8 cellular contexts compared by ENCODE assay signal in the genomic region with DNA sequence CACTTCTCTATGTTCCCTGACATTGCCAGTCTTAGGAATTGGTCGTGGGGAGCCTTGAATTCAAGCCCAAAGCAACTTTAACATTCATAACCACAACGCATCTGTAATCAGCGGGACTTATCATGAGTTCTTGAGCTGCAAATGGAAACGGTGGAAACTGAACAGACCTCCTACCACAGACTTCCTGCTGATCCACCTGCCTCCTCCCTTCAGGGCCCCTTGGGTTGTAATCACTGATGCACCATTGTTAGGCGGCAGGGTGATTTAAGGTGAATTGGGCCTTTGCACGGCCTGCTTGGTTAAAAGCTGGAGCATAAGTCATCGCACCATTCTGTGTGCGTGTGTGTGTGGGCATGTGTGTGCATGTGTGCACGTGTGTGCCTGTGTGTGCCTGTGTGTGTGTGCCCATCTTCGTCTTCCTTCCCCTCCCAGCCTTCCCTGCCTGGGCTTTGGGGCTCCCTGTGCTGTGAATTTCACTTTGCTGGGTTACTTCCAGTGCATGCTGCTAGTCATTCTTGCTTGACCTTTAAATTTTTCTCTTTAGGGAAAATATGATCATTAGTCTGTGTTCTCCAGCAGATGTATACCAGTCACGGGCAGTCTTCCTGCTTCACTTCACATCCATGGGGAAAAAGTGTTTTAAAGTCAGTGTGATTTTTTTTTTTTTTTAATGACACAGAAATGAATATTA. TPM values are rescaled to one million over a fixed set of nuclear protein-coding genes. Genes with fewer than 3 reads are reported as not detected.
DNase-seq lines count a peak whose midpoint lies in the region; ATAC-seq and TF ChIP-seq lines count a peak whose summit lies in the region.
"Had no signal": no experiment of that assay in that cellular context is flagged by ENCODE, and none has a peak within 500 bp of the region (broad histone marks: within the 10 kb centered on the region; RNA-seq: fewer than 3 reads in every experiment).

No MANE protein-coding gene starts in this region.

- H2AK5ac ChIP-seq in H9 (ENCODE audit: insufficient read length, low read length) = no peak overlapping the region

- intact Hi-C loops in activated naive CD4-positive, alpha-beta T cell treated with anti-CD3 and anti-CD28 coated beads for 36 hours (cut with micrococcal nuclease) = loop anchor here (1.0 to 5.0 kb wide), 3 partner anchors 13 to 63 kb away; no protein-coding TSS in a partner anchor

- no peak overlapping the region for H3K18ac ChIP-seq in H9 (ENCODE audit: insufficient read length, low read depth, low read length)

- no peak overlapping the region for H3T11ph ChIP-seq in H9 (ENCODE audit: low read length)

- DNase-seq in H9 (no peak), GM19238 (ENCODE audit: insufficient read length, low spot score) (no peak)
- DNase-seq in activated naive CD4-positive, alpha-beta T cell treated with anti-CD3 and anti-CD28 coated beads for 36 hours = peak; percentile 77
- peak; percentile 45 for DNase-seq in stimulated activated CD4-positive, alpha-beta T cell treated with anti-CD3 and anti-CD28 coated beads, Interleukin-4, amount 100 ng/mL, for 24 hours
- DNase-seq: MM.1S had no signal

- H3K36me3 Mint-ChIP-seq in H9 (ENCODE audit: insufficient read depth in 1 of 3, low read depth in 3 of 3) = peaks cover 0 to 2% (median 0%) of the 10 kb centered on the region in 3 experiments; a peak in 1 of 7 replicates
- H3K36me3 Mint-ChIP-seq in T-helper 1 cell treated with Interleukin-12 subunit alpha and Interleukin-12 subunit beta and Interleukin-4 antibody, amounts not matched to agents 30 μg/mL and 1 μg/mL, for 36 hours (ENCODE audit: low read depth) = peaks cover 56% of the 10 kb centered on the region
- peaks cover 15% of the 10 kb centered on the region for H3K36me3 Mint-ChIP-seq in activated naive CD4-positive, alpha-beta T cell treated with anti-CD3 and anti-CD28 coated beads for 36 hours (ENCODE audit: low read depth)

- no peaks in the 10 kb centered on the region for H4K20me1 ChIP-seq in H9 (ENCODE audit: control insufficient read depth, insufficient read depth, insufficient read length)

- H3K9me3 Mint-ChIP-seq in H9 = no peaks in the 10 kb centered on the region
- no peaks in the 10 kb centered on the region for H3K9me3 Mint-ChIP-seq in T-helper 1 cell treated with Interleukin-12 subunit alpha and Interleukin-12 subunit beta and Interleukin-4 antibody, amounts not matched to agents 30 μg/mL and 1 μg/mL, for 36 hours
- no peaks in the 10 kb centered on the region for H3K9me3 Mint-ChIP-seq in activated naive CD4-positive, alpha-beta T cell treated with anti-CD3 and anti-CD28 coated beads for 36 hours

- H3K27me3 ChIP-seq in H9 (ENCODE audit: insufficient read depth, low read length) = no peaks in the 10 kb centered on the region

- no peak overlapping the region for H3K4ac ChIP-seq in H9 (ENCODE audit: low read depth, low read length)

- no peak overlapping the region for H2AFZ ChIP-seq in H9 (ENCODE audit: low read length)

- no peak overlapping the region for H4K5ac ChIP-seq in H9 (ENCODE audit: insufficient read length, low read depth, low read length)

- no peaks in the 10 kb centered on the region for H3K27me3 Mint-ChIP-seq in H9 (ENCODE audit: low read depth)
- no peaks in the 10 kb centered on the region for H3K27me3 Mint-ChIP-seq in T-helper 1 cell treated with Interleukin-12 subunit alpha and Interleukin-12 subunit beta and Interleukin-4 antibody, amounts not matched to agents 30 μg/mL and 1 μg/mL, for 36 hours (ENCODE audit: low read depth)
- H3K27me3 Mint-ChIP-seq in activated naive CD4-positive, alpha-beta T cell treated with anti-CD3 and anti-CD28 coated beads for 36 hours (ENCODE audit: low read depth) = no peaks in the 10 kb centered on the region

- H2BK120ac ChIP-seq in H9 (ENCODE audit: low read depth, low read length, poor library complexity, severe bottlenecking) = no peak overlapping the region

- no peak overlapping the region; a peak in 2 of 5 replicates for H3K4me3 Mint-ChIP-seq in H9
- H3K4me3 Mint-ChIP-seq in T-helper 1 cell treated with Interleukin-12 subunit alpha and Interleukin-12 subunit beta and Interleukin-4 antibody, amounts not matched to agents 30 μg/mL and 1 μg/mL, for 36 hours = peak overlapping the region; percentile 50
- H3K4me3 Mint-ChIP-seq in activated naive CD4-positive, alpha-beta T cell treated with anti-CD3 and anti-CD28 coated beads for 36 hours = no peak overlapping the region

- H2BK15ac ChIP-seq in H9 (ENCODE audit: low read depth, low read length) = no peak overlapping the region

- peak overlapping the region in 2 of 3 experiments; percentile 31 to 33; a peak in 2 of 7 replicates for H3K27ac Mint-ChIP-seq in H9
- H3K27ac Mint-ChIP-seq in T-helper 1 cell treated with Interleukin-12 subunit alpha and Interleukin-12 subunit beta and Interleukin-4 antibody, amounts not matched to agents 30 μg/mL and 1 μg/mL, for 36 hours = peak overlapping the region; percentile 72
- H3K27ac Mint-ChIP-seq in activated naive CD4-positive, alpha-beta T cell treated with anti-CD3 and anti-CD28 coated beads for 36 hours = peak overlapping the region; percentile 53

- H3K79me1 ChIP-seq in H9 (ENCODE audit: insufficient read depth, low read depth, low read length, poor library complexity, severe bottlenecking) = no peaks in the 10 kb centered on the region

- no peak for TF ChIP-seq CTCF in H9 (conservative IDR thresholded peaks at IDR 0.05)

- H3K23me2 ChIP-seq in H9 (ENCODE audit: insufficient read length, low read depth, low read length, poor library complexity, severe bottlenecking) = no peaks in the 10 kb centered on the region

- CTCF ChIA-PET in activated naive CD4-positive, alpha-beta T cell treated with anti-CD3 and anti-CD28 coated beads for 36 hours (lab: Charles Lee) = interaction anchor here (0.6 to 1.2 kb wide), 2 partner anchors 12 to 104 kb away, joined by 3 read pairs; no protein-coding TSS in a partner anchor

- ATAC-seq in GM19452 (IDR thresholded peaks at IDR 0.05; ENCODE audit: unreplicated experiment) = no peak
- no peak for ATAC-seq in HG03280 (IDR thresholded peaks at IDR 0.05; ENCODE audit: unreplicated experiment)

- H4K8ac ChIP-seq in H9 (replicated peaks; ENCODE audit: insufficient read length, low read depth, low read length) = no peak overlapping the region

- H3K4me1 Mint-ChIP-seq in H9 = peaks cover 8 to 10% of the 10 kb centered on the region in 2 experiments
- H3K4me1 Mint-ChIP-seq in T-helper 1 cell treated with Interleukin-12 subunit alpha and Interleukin-12 subunit beta and Interleukin-4 antibody, amounts not matched to agents 30 μg/mL and 1 μg/mL, for 36 hours (ENCODE audit: low read depth) = peaks cover 85% of the 10 kb centered on the region
- H3K4me1 Mint-ChIP-seq in activated naive CD4-positive, alpha-beta T cell treated with anti-CD3 and anti-CD28 coated beads for 36 hours (ENCODE audit: low read depth) = peaks cover 85% of the 10 kb centered on the region

- no peak overlapping the region for H3K9ac ChIP-seq in H9 (ENCODE audit: extremely low read depth, insufficient read length, low read length)

- no peak overlapping the region for H3K23ac ChIP-seq in H9 (ENCODE audit: insufficient read length, low read depth, low read length)

- H3K27ac ChIP-seq in H9 (ENCODE audit: insufficient read length, low read depth, low read length) = no peak overlapping the region

- H2BK12ac ChIP-seq in H9 (ENCODE audit: insufficient read length, low read depth, low read length) = no peak overlapping the region

- H3K9me3 ChIP-seq in H9 (ENCODE audit: control insufficient read depth, low read depth, low read length) = no peaks in the 10 kb centered on the region

- H3K14ac ChIP-seq in H9 (ENCODE audit: insufficient read depth, low read length) = no peak overlapping the region

- no peak overlapping the region for H4K91ac ChIP-seq in H9 (ENCODE audit: insufficient read length, low read depth, low read length)

- H3K56ac ChIP-seq in H9 (ENCODE audit: insufficient read length, low read depth, low read length) = no peak overlapping the region

- no peak overlapping the region for H2BK20ac ChIP-seq in H9 (ENCODE audit: low read depth, low read length, poor library complexity, severe bottlenecking)

- H3K4me2 ChIP-seq in H9 (ENCODE audit: insufficient read depth, insufficient read length, low read length) = no peak overlapping the region

- no peaks in the 10 kb centered on the region for H3K4me1 ChIP-seq in H9 (ENCODE audit: insufficient read depth, low read length)

- WGBS in H9 (ENCODE audit: extremely low coverage, insufficient read length, low lambda C conversion rate) = no CpG with 5 or more reads among the region's 11 CpGs

- H3K79me2 ChIP-seq in H9 (ENCODE audit: insufficient read depth, low read length) = no peaks in the 10 kb centered on the region

- no peak overlapping the region for H2BK5ac ChIP-seq in H9 (ENCODE audit: insufficient read length, low read length)

RNA-seq across cellular contexts. Expression of gene CHST11, which starts 29.0 kb away (rescaled TPM):
- total RNA-seq in H9 (2021) = 6.7 and 7.9 TPM in 2 replicates
- total RNA-seq in activated naive CD4-positive, alpha-beta T cell treated with anti-CD3 and anti-CD28 coated beads for 36 hours = 10 to 100 TPM; 39.3 to 45.3 TPM

Comparison
In these comparisons a context has a peak if more than half of its experiments do, and no peak if none do; other contexts are left out.
1. DNase-seq: peak in activated naive CD4-positive, alpha-beta T cell treated with anti-CD3 and anti-CD28 coated beads for 36 hours (single experiment) and stimulated activated CD4-positive, alpha-beta T cell treated with anti-CD3 and anti-CD28 coated beads, Interleukin-4, amount 100 ng/mL, for 24 hours (single experiment); none in H9 (single experiment) and GM19238 (single experiment).
2. Peak in every context shown above with its lines, with median percentiles within 50 percentile points of each other: H3K27ac Mint-ChIP-seq.